In genomic region chr15:62941719-62942118, GRCh38 we compare ENCODE assay signal across 16 cellular contexts.
DNase-seq lines count a peak whose midpoint lies in the region; ATAC-seq and TF ChIP-seq lines count a peak whose summit lies in the region.
"Had no signal": no experiment of that assay in that cellular context is flagged by ENCODE, and none has a peak within 500 bp of the region (broad histone marks: within the 10 kb centered on the region; RNA-seq: fewer than 3 reads in every experiment).

No MANE protein-coding gene starts in this region.

- H3K27me3 ChIP-seq in brain microvascular endothelial cell (replicated peaks) (no peaks in the 10 kb centered on the region), stomach (no peaks in the 10 kb centered on the region)

- peaks cover 21% of the 10 kb centered on the region for H3K4me1 ChIP-seq in mesodermal cell (ENCODE audit: control insufficient read depth, insufficient read depth, low read length, poor library complexity, severe bottlenecking)
- peaks cover 14 to 28% (median 22%) of the 10 kb centered on the region in 4 donors for H3K4me1 ChIP-seq in stomach

- WGBS in mesodermal cell (ENCODE audit: insufficient coverage in 2 of 2), 2 experiments, result 83% methylated on average over 1 of the region's 1 CpG; no CpG with 5 or more reads in 1 of the 2 experiments
- WGBS in stomach, 5 donors, result 71 to 95% (median 80%) methylated on average over 1 of the region's 1 CpG

- intact Hi-C loops in stomach (cut with DNase I; ENCODE audit: low total_unique reads), result no loop called here

- H3K9me3 Mint-ChIP-seq in naive thymus-derived CD8-positive, alpha-beta T cell, result no peaks in the 10 kb centered on the region
- H3K9me3 Mint-ChIP-seq: activated naive CD4-positive, alpha-beta T cell treated with anti-CD3 and anti-CD28 coated beads, Interleukin-2, amount 50 U/mL, for 24 hours; type B pancreatic cell had no signal

- H3K27ac Mint-ChIP-seq in naive thymus-derived CD8-positive, alpha-beta T cell, result no peak overlapping the region
- H3K27ac Mint-ChIP-seq: activated naive CD4-positive, alpha-beta T cell treated with anti-CD3 and anti-CD28 coated beads, Interleukin-2, amount 50 U/mL, for 24 hours; B cell; type B pancreatic cell had no signal

- no peak for TF ChIP-seq POLR2A in stomach (IDR thresholded peaks at IDR 0.05)

- H3K36me3 Mint-ChIP-seq in naive thymus-derived CD8-positive, alpha-beta T cell, result no peaks in the 10 kb centered on the region
- H3K36me3 Mint-ChIP-seq: activated naive CD4-positive, alpha-beta T cell treated with anti-CD3 and anti-CD28 coated beads, Interleukin-2, amount 50 U/mL, for 24 hours; type B pancreatic cell had no signal

- H3K4me3 Mint-ChIP-seq in naive thymus-derived CD8-positive, alpha-beta T cell, result no peak overlapping the region
- H3K4me3 Mint-ChIP-seq: activated naive CD4-positive, alpha-beta T cell treated with anti-CD3 and anti-CD28 coated beads, Interleukin-2, amount 50 U/mL, for 24 hours; B cell; type B pancreatic cell had no signal

- TF ChIP-seq EP300 in stomach (IDR thresholded peaks at IDR 0.05), result no peak

- no peak for ATAC-seq in GM18519 (IDR thresholded peaks at IDR 0.05; ENCODE audit: low FRiP score, unreplicated experiment)
- no peak for ATAC-seq in GM21619 (IDR thresholded peaks at IDR 0.05; ENCODE audit: unreplicated experiment)
- no peak for ATAC-seq in naive thymus-derived CD8-positive, alpha-beta T cell

- DNase-seq in M059J (ENCODE audit: low read depth) (peak; percentile 41), brain microvascular endothelial cell (peak; percentile 40), stomach (no peak), caudate nucleus (lab: John Stamatoyannopoulos, UW) (no peak)
- DNase-seq in naive thymus-derived CD8-positive, alpha-beta T cell, result no peak
- DNase-seq: activated CD8-positive, alpha-beta memory T cell treated with anti-CD3 and anti-CD28 coated beads, Interleukin-2, amount 50 U/mL, for 48 hours; kidney; MM.1S; NCI-H2081 treated with DMSO at 0.1 percent for 48 hours; NCI-H82 had no signal

- H3K4me1 Mint-ChIP-seq in naive thymus-derived CD8-positive, alpha-beta T cell, result no peaks in the 10 kb centered on the region
- H3K4me1 Mint-ChIP-seq: activated naive CD4-positive, alpha-beta T cell treated with anti-CD3 and anti-CD28 coated beads, Interleukin-2, amount 50 U/mL, for 24 hours; B cell had no signal

- in situ Hi-C loops in brain microvascular endothelial cell (cut with HindIII; ENCODE audit: low pct_ligation_motif_present, low sequenced_read_pairs), result no loop called here

- H3K36me3 ChIP-seq in brain microvascular endothelial cell (replicated peaks) (no peaks in the 10 kb centered on the region), mesodermal cell (ENCODE audit: control insufficient read depth, insufficient read depth, low read length) (no peaks in the 10 kb centered on the region), stomach (no peaks in the 10 kb centered on the region)

- H3K27ac ChIP-seq in brain microvascular endothelial cell, result peak overlapping the region; percentile 99
- peak overlapping the region; percentile 78 for H3K27ac ChIP-seq in mesodermal cell (ENCODE audit: low read depth, low read length, severe bottlenecking)
- peak overlapping the region in 4 of 5 donors; percentile 63 to 85 (median 76) for H3K27ac ChIP-seq in stomach
- no peak overlapping the region for H3K27ac ChIP-seq in caudate nucleus (ENCODE audit: low read depth, low read length)

- POLR2A ChIA-PET in naive thymus-derived CD8-positive, alpha-beta T cell (lab: Charles Lee), result interaction anchor here (0.6 kb wide), 1 partner anchor 316 kb away, joined by 3 read pairs; no protein-coding TSS in a partner anchor

- TF ChIP-seq CTCF in brain microvascular endothelial cell (IDR thresholded peaks at IDR 0.05; ENCODE audit: low read depth, low read length, missing control alignments), result no peak
- TF ChIP-seq CTCF in stomach (IDR thresholded peaks at IDR 0.05), result no peak

- H3K4me3 ChIP-seq in brain microvascular endothelial cell (ENCODE audit: low read depth, low read length), result no peak overlapping the region
- no peak overlapping the region for H3K4me3 ChIP-seq in mesodermal cell (ENCODE audit: extremely low read depth, insufficient read depth, low read length, poor library complexity, severe bottlenecking)
- H3K4me3 ChIP-seq in stomach, result no peak overlapping the region

- H3K27me3 Mint-ChIP-seq in naive thymus-derived CD8-positive, alpha-beta T cell, result peaks cover 15 to 62% (median 30%) of the 10 kb centered on the region in 5 donors

- H3K9me3 ChIP-seq in mesodermal cell (ENCODE audit: control insufficient read depth, low read length), result no peaks in the 10 kb centered on the region
- no peaks in the 10 kb centered on the region for H3K9me3 ChIP-seq in stomach

Comparison
In these comparisons a context has a peak if more than half of its experiments do, and no peak if none do; other contexts are left out.
1. DNase-seq: peak in M059J (single experiment) and brain microvascular endothelial cell (single experiment); none in stomach (single experiment), caudate nucleus (0 of 61) and naive thymus-derived CD8-positive, alpha-beta T cell (0 of 10).